ENCODE assay signal across 1 cellular context in genomic region chr15:92880796-92881569, GRCh38.
TF ChIP-seq lines count a peak whose summit lies in the region.

No MANE protein-coding gene starts in this region.

TF ChIP-seq in GM12878, 131 proteins besides CTCF, POLR2A, EP300 and RAD21:
- TF ChIP-seq, protein P1, sequence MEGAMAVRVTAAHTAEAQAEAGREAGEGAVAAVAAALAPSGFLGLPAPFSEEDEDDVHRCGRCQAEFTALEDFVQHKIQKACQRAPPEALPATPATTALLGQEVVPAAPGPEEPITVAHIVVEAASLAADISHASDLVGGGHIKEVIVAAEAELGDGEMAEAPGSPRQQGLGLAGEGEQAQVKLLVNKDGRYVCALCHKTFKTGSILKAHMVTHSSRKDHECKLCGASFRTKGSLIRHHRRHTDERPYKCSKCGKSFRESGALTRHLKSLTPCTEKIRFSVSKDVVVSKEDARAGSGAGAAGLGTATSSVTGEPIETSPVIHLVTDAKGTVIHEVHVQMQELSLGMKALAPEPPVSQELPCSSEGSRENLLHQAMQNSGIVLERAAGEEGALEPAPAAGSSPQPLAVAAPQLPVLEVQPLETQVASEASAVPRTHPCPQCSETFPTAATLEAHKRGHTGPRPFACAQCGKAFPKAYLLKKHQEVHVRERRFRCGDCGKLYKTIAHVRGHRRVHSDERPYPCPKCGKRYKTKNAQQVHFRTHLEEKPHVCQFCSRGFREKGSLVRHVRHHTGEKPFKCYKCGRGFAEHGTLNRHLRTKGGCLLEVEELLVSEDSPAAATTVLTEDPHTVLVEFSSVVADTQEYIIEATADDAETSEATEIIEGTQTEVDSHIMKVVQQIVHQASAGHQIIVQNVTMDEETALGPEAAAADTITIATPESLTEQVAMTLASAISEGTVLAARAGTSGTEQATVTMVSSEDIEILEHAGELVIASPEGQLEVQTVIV (IDR thresholded peaks at IDR 0.05; ENCODE audit: borderline replicate concordance, partially characterized antibody): no peak
- TF ChIP-seq, protein P2, sequence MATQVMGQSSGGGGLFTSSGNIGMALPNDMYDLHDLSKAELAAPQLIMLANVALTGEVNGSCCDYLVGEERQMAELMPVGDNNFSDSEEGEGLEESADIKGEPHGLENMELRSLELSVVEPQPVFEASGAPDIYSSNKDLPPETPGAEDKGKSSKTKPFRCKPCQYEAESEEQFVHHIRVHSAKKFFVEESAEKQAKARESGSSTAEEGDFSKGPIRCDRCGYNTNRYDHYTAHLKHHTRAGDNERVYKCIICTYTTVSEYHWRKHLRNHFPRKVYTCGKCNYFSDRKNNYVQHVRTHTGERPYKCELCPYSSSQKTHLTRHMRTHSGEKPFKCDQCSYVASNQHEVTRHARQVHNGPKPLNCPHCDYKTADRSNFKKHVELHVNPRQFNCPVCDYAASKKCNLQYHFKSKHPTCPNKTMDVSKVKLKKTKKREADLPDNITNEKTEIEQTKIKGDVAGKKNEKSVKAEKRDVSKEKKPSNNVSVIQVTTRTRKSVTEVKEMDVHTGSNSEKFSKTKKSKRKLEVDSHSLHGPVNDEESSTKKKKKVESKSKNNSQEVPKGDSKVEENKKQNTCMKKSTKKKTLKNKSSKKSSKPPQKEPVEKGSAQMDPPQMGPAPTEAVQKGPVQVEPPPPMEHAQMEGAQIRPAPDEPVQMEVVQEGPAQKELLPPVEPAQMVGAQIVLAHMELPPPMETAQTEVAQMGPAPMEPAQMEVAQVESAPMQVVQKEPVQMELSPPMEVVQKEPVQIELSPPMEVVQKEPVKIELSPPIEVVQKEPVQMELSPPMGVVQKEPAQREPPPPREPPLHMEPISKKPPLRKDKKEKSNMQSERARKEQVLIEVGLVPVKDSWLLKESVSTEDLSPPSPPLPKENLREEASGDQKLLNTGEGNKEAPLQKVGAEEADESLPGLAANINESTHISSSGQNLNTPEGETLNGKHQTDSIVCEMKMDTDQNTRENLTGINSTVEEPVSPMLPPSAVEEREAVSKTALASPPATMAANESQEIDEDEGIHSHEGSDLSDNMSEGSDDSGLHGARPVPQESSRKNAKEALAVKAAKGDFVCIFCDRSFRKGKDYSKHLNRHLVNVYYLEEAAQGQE (IDR thresholded peaks at IDR 0.05; ENCODE audit: low read depth, low read length): no peak
- TF ChIP-seq IKZF2 (IDR thresholded peaks at IDR 0.05) (no peak), MLLT1 (IDR thresholded peaks at IDR 0.05) (no peak), DPF2 (IDR thresholded peaks at IDR 0.05) (no peak)
